ENCODE assay signal across 1 cellular context in the genomic region with DNA sequence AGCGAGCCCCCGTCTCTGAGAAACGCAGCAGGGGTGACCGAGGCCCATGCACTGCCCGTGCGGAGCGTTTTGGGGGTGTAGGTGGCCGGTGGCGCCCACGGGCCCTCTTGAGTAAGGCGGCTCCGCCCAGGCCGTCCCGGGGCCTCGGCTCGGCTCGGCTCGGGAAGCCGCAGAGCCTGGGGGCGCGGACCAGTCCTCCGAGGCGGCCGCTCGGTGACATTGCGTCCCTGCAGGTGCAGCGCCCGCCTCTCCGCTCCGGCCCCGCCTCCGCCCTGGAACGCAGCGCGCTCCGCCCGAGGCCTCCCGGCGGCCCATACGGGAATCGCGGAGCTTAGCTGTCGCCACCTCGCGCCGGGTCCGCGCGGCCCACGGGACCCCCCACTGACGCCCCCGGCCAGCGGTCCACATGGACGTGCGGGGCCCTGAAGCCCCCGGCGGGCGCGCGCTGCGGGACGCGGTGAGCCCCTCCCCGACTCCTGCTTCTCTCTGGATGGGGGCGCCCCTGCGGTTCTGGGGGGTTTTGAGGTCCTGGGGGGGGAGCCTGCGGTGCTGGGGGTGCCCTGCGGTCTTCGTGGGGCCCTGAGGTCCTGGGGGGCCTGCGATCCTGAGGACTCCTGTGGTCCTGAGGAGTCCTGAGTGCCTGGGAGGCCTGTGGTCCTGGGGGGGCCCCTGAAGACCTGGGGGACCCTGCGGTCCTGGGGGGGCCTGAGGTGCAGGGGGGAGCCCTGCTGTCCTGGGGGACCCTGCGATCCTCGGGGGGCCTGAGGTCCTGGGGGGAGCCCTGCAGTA.
A peak's percentile ranks its signal among the peaks of the same experiment; 100 is the strongest.
TF ChIP-seq lines count a peak whose summit lies in the region.

A gene (plus strand): TSS at position 314 of the 789 bp plus-strand sequence. CDS start 93 bp downstream, at position 407.

TF ChIP-seq in HepG2, 621 proteins besides CTCF, POLR2A, EP300 and RAD21 (continued from another document and continues in another):
- TF ChIP-seq, protein P1, sequence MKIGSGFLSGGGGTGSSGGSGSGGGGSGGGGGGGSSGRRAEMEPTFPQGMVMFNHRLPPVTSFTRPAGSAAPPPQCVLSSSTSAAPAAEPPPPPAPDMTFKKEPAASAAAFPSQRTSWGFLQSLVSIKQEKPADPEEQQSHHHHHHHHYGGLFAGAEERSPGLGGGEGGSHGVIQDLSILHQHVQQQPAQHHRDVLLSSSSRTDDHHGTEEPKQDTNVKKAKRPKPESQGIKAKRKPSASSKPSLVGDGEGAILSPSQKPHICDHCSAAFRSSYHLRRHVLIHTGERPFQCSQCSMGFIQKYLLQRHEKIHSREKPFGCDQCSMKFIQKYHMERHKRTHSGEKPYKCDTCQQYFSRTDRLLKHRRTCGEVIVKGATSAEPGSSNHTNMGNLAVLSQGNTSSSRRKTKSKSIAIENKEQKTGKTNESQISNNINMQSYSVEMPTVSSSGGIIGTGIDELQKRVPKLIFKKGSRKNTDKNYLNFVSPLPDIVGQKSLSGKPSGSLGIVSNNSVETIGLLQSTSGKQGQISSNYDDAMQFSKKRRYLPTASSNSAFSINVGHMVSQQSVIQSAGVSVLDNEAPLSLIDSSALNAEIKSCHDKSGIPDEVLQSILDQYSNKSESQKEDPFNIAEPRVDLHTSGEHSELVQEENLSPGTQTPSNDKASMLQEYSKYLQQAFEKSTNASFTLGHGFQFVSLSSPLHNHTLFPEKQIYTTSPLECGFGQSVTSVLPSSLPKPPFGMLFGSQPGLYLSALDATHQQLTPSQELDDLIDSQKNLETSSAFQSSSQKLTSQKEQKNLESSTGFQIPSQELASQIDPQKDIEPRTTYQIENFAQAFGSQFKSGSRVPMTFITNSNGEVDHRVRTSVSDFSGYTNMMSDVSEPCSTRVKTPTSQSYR (CRISPR knock-in tag; IDR thresholded peaks at IDR 0.05; ENCODE audit: borderline replicate concordance), result peak; percentile 13; the same call in 1 of the 2 replicates
- TF ChIP-seq ISX (CRISPR knock-in tag; conservative IDR thresholded peaks at IDR 0.05) (no peak), GABPA (IDR thresholded peaks at IDR 0.05; ENCODE audit: low read depth, low read length) (no peak), GABPA (CRISPR knock-in tag; IDR thresholded peaks at IDR 0.05; ENCODE audit: low read depth) (no peak), SP2 (CRISPR knock-in tag; IDR thresholded peaks at IDR 0.05) (no peak), CCDC6 (CRISPR knock-in tag; IDR thresholded peaks at IDR 0.05) (no peak), ZNF839 (CRISPR knock-in tag; IDR thresholded peaks at IDR 0.05; ENCODE audit: borderline replicate concordance) (no peak), ZBTB7B (CRISPR knock-in tag; IDR thresholded peaks at IDR 0.05) (no peak), FOSL1 (CRISPR knock-in tag; IDR thresholded peaks at IDR 0.05; ENCODE audit: borderline replicate concordance) (no peak), MYNN (CRISPR knock-in tag; IDR thresholded peaks at IDR 0.05; ENCODE audit: low read depth) (no peak), TMF1 (CRISPR knock-in tag; IDR thresholded peaks at IDR 0.05; ENCODE audit: low read depth) (no peak), NKX3-1 (CRISPR knock-in tag; IDR thresholded peaks at IDR 0.05) (0 out of 2 replicates have a peak, but pooled peaks have one; percentile 23), HOXA9 (CRISPR knock-in tag; IDR thresholded peaks at IDR 0.05; ENCODE audit: borderline replicate concordance) (0 out of 2 replicates have a peak, but pooled peaks have one; percentile 59), KDM5B (CRISPR knock-in tag; IDR thresholded peaks at IDR 0.05; ENCODE audit: borderline replicate concordance) (peak; percentile 58; the same call in 1 of the 2 replicates), CEBPB (IDR thresholded peaks at IDR 0.05; ENCODE audit: borderline replicate concordance, low read depth, low read length) (no peak), ZNF24 (IDR thresholded peaks at IDR 0.05) (no peak), ZNF431 (CRISPR knock-in tag; IDR thresholded peaks at IDR 0.05; ENCODE audit: borderline replicate concordance, low read depth) (no peak), ZNF382 (CRISPR knock-in tag; IDR thresholded peaks at IDR 0.05; ENCODE audit: borderline replicate concordance) (no peak), MTF1 (CRISPR knock-in tag; IDR thresholded peaks at IDR 0.05) (no peak), MZF1 (CRISPR knock-in tag; IDR thresholded peaks at IDR 0.05; ENCODE audit: borderline replicate concordance) (no peak), KMT2B (CRISPR knock-in tag; IDR thresholded peaks at IDR 0.05) (no peak)
- TF ChIP-seq, protein P2, sequence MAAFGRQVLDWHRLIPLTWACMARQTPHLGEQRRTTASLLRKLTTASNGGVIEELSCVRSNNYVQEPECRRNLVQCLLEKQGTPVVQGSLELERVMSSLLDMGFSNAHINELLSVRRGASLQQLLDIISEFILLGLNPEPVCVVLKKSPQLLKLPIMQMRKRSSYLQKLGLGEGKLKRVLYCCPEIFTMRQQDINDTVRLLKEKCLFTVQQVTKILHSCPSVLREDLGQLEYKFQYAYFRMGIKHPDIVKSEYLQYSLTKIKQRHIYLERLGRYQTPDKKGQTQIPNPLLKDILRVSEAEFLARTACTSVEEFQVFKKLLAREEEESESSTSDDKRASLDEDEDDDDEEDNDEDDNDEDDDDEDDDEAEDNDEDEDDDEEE (CRISPR knock-in tag; IDR thresholded peaks at IDR 0.05), result peak; percentile 96
- TF ChIP-seq, protein P3, sequence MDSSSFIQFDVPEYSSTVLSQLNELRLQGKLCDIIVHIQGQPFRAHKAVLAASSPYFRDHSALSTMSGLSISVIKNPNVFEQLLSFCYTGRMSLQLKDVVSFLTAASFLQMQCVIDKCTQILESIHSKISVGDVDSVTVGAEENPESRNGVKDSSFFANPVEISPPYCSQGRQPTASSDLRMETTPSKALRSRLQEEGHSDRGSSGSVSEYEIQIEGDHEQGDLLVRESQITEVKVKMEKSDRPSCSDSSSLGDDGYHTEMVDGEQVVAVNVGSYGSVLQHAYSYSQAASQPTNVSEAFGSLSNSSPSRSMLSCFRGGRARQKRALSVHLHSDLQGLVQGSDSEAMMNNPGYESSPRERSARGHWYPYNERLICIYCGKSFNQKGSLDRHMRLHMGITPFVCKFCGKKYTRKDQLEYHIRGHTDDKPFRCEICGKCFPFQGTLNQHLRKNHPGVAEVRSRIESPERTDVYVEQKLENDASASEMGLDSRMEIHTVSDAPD (CRISPR knock-in tag; IDR thresholded peaks at IDR 0.05), result no peak
- TF ChIP-seq, protein P4, sequence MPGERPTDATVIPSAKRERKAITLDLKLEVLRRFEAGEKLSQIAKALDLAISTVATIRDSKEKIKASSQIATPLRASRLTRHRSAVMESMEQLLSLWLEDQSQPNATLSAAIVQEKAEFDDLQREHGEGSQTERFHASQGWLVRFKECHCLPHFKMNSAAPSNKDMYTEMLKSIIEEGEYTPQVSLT (CRISPR knock-in tag; IDR thresholded peaks at IDR 0.05; ENCODE audit: borderline replicate concordance, low read depth), result no peak
- TF ChIP-seq, protein P5, sequence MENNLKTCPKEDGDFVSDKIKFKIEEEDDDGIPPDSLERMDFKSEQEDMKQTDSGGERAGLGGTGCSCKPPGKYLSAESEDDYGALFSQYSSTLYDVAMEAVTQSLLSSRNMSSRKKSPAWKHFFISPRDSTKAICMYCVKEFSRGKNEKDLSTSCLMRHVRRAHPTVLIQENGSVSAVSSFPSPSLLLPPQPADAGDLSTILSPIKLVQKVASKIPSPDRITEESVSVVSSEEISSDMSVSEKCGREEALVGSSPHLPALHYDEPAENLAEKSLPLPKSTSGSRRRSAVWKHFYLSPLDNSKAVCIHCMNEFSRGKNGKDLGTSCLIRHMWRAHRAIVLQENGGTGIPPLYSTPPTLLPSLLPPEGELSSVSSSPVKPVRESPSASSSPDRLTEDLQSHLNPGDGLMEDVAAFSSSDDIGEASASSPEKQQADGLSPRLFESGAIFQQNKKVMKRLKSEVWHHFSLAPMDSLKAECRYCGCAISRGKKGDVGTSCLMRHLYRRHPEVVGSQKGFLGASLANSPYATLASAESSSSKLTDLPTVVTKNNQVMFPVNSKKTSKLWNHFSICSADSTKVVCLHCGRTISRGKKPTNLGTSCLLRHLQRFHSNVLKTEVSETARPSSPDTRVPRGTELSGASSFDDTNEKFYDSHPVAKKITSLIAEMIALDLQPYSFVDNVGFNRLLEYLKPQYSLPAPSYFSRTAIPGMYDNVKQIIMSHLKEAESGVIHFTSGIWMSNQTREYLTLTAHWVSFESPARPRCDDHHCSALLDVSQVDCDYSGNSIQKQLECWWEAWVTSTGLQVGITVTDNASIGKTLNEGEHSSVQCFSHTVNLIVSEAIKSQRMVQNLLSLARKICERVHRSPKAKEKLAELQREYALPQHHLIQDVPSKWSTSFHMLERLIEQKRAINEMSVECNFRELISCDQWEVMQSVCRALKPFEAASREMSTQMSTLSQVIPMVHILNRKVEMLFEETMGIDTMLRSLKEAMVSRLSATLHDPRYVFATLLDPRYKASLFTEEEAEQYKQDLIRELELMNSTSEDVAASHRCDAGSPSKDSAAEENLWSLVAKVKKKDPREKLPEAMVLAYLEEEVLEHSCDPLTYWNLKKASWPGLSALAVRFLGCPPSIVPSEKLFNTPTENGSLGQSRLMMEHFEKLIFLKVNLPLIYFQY (CRISPR knock-in tag; IDR thresholded peaks at IDR 0.05; ENCODE audit: borderline replicate concordance), result peak; percentile 28; the same call in 1 of the 2 replicates
- TF ChIP-seq, protein P6, sequence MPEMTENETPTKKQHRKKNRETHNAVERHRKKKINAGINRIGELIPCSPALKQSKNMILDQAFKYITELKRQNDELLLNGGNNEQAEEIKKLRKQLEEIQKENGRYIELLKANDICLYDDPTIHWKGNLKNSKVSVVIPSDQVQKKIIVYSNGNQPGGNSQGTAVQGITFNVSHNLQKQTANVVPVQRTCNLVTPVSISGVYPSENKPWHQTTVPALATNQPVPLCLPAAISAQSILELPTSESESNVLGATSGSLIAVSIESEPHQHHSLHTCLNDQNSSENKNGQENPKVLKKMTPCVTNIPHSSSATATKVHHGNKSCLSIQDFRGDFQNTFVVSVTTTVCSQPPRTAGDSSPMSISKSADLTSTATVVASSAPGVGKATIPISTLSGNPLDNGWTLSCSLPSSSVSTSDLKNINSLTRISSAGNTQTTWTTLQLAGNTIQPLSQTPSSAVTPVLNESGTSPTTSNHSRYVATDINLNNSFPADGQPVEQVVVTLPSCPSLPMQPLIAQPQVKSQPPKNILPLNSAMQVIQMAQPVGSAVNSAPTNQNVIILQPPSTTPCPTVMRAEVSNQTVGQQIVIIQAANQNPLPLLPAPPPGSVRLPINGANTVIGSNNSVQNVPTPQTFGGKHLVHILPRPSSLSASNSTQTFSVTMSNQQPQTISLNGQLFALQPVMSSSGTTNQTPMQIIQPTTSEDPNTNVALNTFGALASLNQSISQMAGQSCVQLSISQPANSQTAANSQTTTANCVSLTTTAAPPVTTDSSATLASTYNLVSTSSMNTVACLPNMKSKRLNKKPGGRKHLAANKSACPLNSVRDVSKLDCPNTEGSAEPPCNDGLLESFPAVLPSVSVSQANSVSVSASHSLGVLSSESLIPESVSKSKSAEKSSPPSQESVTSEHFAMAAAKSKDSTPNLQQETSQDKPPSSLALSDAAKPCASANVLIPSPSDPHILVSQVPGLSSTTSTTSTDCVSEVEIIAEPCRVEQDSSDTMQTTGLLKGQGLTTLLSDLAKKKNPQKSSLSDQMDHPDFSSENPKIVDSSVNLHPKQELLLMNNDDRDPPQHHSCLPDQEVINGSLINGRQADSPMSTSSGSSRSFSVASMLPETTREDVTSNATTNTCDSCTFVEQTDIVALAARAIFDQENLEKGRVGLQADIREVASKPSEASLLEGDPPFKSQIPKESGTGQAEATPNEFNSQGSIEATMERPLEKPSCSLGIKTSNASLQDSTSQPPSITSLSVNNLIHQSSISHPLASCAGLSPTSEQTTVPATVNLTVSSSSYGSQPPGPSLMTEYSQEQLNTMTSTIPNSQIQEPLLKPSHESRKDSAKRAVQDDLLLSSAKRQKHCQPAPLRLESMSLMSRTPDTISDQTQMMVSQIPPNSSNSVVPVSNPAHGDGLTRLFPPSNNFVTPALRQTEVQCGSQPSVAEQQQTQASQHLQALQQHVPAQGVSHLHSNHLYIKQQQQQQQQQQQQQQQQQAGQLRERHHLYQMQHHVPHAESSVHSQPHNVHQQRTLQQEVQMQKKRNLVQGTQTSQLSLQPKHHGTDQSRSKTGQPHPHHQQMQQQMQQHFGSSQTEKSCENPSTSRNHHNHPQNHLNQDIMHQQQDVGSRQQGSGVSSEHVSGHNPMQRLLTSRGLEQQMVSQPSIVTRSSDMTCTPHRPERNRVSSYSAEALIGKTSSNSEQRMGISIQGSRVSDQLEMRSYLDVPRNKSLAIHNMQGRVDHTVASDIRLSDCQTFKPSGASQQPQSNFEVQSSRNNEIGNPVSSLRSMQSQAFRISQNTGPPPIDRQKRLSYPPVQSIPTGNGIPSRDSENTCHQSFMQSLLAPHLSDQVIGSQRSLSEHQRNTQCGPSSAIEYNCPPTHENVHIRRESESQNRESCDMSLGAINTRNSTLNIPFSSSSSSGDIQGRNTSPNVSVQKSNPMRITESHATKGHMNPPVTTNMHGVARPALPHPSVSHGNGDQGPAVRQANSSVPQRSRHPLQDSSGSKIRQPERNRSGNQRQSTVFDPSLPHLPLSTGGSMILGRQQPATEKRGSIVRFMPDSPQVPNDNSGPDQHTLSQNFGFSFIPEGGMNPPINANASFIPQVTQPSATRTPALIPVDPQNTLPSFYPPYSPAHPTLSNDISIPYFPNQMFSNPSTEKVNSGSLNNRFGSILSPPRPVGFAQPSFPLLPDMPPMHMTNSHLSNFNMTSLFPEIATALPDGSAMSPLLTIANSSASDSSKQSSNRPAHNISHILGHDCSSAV (CRISPR knock-in tag; IDR thresholded peaks at IDR 0.05; ENCODE audit: borderline replicate concordance), result no peak
- TF ChIP-seq, protein P7, sequence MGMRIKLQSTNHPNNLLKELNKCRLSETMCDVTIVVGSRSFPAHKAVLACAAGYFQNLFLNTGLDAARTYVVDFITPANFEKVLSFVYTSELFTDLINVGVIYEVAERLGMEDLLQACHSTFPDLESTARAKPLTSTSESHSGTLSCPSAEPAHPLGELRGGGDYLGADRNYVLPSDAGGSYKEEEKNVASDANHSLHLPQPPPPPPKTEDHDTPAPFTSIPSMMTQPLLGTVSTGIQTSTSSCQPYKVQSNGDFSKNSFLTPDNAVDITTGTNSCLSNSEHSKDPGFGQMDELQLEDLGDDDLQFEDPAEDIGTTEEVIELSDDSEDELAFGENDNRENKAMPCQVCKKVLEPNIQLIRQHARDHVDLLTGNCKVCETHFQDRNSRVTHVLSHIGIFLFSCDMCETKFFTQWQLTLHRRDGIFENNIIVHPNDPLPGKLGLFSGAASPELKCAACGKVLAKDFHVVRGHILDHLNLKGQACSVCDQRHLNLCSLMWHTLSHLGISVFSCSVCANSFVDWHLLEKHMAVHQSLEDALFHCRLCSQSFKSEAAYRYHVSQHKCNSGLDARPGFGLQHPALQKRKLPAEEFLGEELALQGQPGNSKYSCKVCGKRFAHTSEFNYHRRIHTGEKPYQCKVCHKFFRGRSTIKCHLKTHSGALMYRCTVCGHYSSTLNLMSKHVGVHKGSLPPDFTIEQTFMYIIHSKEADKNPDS (CRISPR knock-in tag; IDR thresholded peaks at IDR 0.05), result no peak
- TF ChIP-seq, protein P8, sequence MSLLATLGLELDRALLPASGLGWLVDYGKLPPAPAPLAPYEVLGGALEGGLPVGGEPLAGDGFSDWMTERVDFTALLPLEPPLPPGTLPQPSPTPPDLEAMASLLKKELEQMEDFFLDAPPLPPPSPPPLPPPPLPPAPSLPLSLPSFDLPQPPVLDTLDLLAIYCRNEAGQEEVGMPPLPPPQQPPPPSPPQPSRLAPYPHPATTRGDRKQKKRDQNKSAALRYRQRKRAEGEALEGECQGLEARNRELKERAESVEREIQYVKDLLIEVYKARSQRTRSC (CRISPR knock-in tag; IDR thresholded peaks at IDR 0.05; ENCODE audit: low read depth), result 0 out of 2 replicates have a peak, but pooled peaks have one; percentile 24
